In genomic region chr18:34758378-34758948, GRCh38 we compare ENCODE assay signal across 1 cellular context.
TF ChIP-seq lines count a peak whose summit lies in the region.

No MANE protein-coding gene starts in this region.

TF ChIP-seq in IMR-90, 13 proteins besides CTCF, POLR2A, EP300 and RAD21:
- TF ChIP-seq SMC3 (IDR thresholded peaks at IDR 0.05; ENCODE audit: low read depth, low read length), result no peak
